Comparison of ENCODE assay signal across 28 cellular contexts in the genomic region with DNA sequence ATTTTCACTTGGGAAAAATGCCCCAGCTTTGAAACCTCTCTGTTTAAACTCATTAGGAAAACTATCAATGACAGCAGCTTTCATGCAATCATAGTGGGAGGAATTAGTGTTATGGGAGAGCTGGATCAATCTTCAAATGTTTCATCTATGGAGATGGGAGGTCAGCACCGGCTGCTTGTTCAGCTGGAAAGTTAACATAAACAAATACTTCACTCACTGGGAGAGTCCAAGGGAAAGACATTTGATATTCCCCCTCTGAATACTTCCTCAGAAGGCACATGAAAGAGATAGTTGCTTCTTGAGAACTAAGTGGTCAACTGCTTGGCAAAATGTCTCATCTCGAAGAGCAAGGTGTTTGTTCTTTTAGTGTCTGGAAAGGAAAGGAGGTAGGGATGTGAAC. TPM values are rescaled to one million over a fixed set of nuclear protein-coding genes. Genes with fewer than 3 reads are reported as not detected.
DNase-seq lines count a peak whose midpoint lies in the region; FAIRE-seq and TF ChIP-seq lines count a peak whose summit lies in the region.
"Had no signal": no experiment of that assay in that cellular context is flagged by ENCODE, and none has a peak within 500 bp of the region (broad histone marks: within the 10 kb centered on the region; RNA-seq: fewer than 3 reads in every experiment).

No MANE protein-coding gene starts in this region.

- H3K27me3 ChIP-seq in astrocyte (ENCODE audit: insufficient read depth, low read length) = no peaks in the 10 kb centered on the region
- peaks cover 8% of the 10 kb centered on the region for H3K27me3 ChIP-seq in transverse colon
- H3K27me3 ChIP-seq in trophoblast cell (ENCODE audit: insufficient read depth, low read length) = no peaks in the 10 kb centered on the region
- H3K27me3 ChIP-seq: breast epithelium had no signal

- WGBS in transverse colon (ENCODE audit: low coverage in 1 of 2), 2 donors = 24 to 61% methylated on average over 2 of the region's 2 CpGs
- no CpG with 5 or more reads among the region's 2 CpGs for WGBS in trophoblast cell (ENCODE audit: extremely low coverage, insufficient coverage, insufficient read length)

- H3K27ac Mint-ChIP-seq in astrocyte (ENCODE audit: unreplicated experiment) = no peak overlapping the region
- H3K27ac Mint-ChIP-seq: activated CD8-positive, alpha-beta T cell treated with anti-CD3 and anti-CD28 coated beads, Interleukin-2, amount 10 ng/mL, durations not matched to agents 7 days and 5 days; CD8-positive, alpha-beta memory T cell; endodermal cell; progenitor cell of endocrine pancreas; T-helper 1 cell treated with Interleukin-12 subunit alpha and Interleukin-12 subunit beta and Interleukin-4 antibody, amounts not matched to agents 30 μg/mL and 1 μg/mL, for 36 hours had no signal

- H3K4me1 Mint-ChIP-seq in astrocyte (ENCODE audit: low read depth, unreplicated experiment) = peaks cover 35% of the 10 kb centered on the region
- H3K4me1 Mint-ChIP-seq: CD8-positive, alpha-beta memory T cell had no signal

- H3K9ac ChIP-seq in astrocyte (ENCODE audit: low read length) (no peak overlapping the region), trophoblast cell (ENCODE audit: low read length) (no peak overlapping the region)

- H3K27ac ChIP-seq in astrocyte (ENCODE audit: low read depth, low read length) (no peak overlapping the region), transverse colon (no peak overlapping the region), trophoblast cell (ENCODE audit: low read depth, low read length) (no peak overlapping the region)
- H3K27ac ChIP-seq: 22Rv1, breast epithelium, sigmoid colon, stomach, tibial artery had no signal

- H3K14ac ChIP-seq in trophoblast cell (ENCODE audit: low read length) = no peak overlapping the region

- H4K8ac ChIP-seq in trophoblast cell (ENCODE audit: low read depth, low read length) = no peak overlapping the region

- no peak overlapping the region for H2BK5ac ChIP-seq in trophoblast cell (ENCODE audit: low read depth, low read length, poor library complexity)

- H3K18ac ChIP-seq in trophoblast cell (ENCODE audit: low read length) = no peak overlapping the region

- H3K9me3 Mint-ChIP-seq in astrocyte (ENCODE audit: unreplicated experiment) = no peaks in the 10 kb centered on the region
- H3K9me3 Mint-ChIP-seq: endodermal cell; T-helper 1 cell treated with Interleukin-12 subunit alpha and Interleukin-12 subunit beta and Interleukin-4 antibody, amounts not matched to agents 30 μg/mL and 1 μg/mL, for 36 hours had no signal

- H2BK12ac ChIP-seq in trophoblast cell (ENCODE audit: low read length) = no peak overlapping the region

- in situ Hi-C loops in transverse colon (cut with MboI; ENCODE audit: low pct_ligation_motif_present in 1 of 4, low pct_unique_long_range_greater_than_20kb in 1 of 4, low sequenced_read_pairs in 3 of 4) = loop anchor here in 1 of 4 donors (25.0 kb wide), 1 partner anchor 500 kb away; no protein-coding TSS in a partner anchor

- H3K4me1 ChIP-seq in astrocyte (ENCODE audit: insufficient read depth, low read length) (no peaks in the 10 kb centered on the region), transverse colon (no peaks in the 10 kb centered on the region), trophoblast cell (ENCODE audit: control insufficient read depth in 1 of 2, insufficient read depth in 2 of 2, low read length in 2 of 2) (no peaks in the 10 kb centered on the region)
- H3K4me1 ChIP-seq: breast epithelium, sigmoid colon, tibial artery had no signal

- H2AK5ac ChIP-seq in trophoblast cell (ENCODE audit: low read length) = no peak overlapping the region

- H2BK120ac ChIP-seq in trophoblast cell (ENCODE audit: insufficient read depth, low read length, poor library complexity) = no peak overlapping the region

- peaks cover 14% of the 10 kb centered on the region for H3K36me3 Mint-ChIP-seq in astrocyte (ENCODE audit: low read depth, unreplicated experiment)
- H3K36me3 Mint-ChIP-seq: CD8-positive, alpha-beta memory T cell had no signal

- H3K79me1 ChIP-seq in trophoblast cell (ENCODE audit: low read length) = no peaks in the 10 kb centered on the region

- peaks cover 41% of the 10 kb centered on the region for H4K20me1 ChIP-seq in astrocyte (ENCODE audit: insufficient read depth, low read length)

- no peak overlapping the region for H4K12ac ChIP-seq in trophoblast cell (ENCODE audit: low read depth, low read length)

- DNase-seq in DMS53 (lab: John Stamatoyannopoulos, UW) (peak; percentile 22), DMS53 treated with DMSO at 0.1 percent for 48 hours (lab: John Stamatoyannopoulos, UW; ENCODE audit: unreplicated experiment) (no peak), astrocyte (ENCODE audit: low read depth) (peak; percentile 69), fibroblast of the aortic adventitia (ENCODE audit: low read depth) (peak; percentile 19), skeletal muscle cell (ENCODE audit: low read depth) (peak; percentile 37), transverse colon (no peak), MV-4-11 (lab: John Stamatoyannopoulos, UW) (no peak), trophoblast cell (no peak)
- DNase-seq: activated CD4-positive, alpha-beta T cell treated with anti-CD3 and anti-CD28 coated beads for 1 hour; activated CD8-positive, alpha-beta T cell treated with anti-CD3 and anti-CD28 coated beads, Interleukin-2, amount 10 ng/mL, durations not matched to agents 7 days and 5 days; activated effector memory CD4-positive, alpha-beta T cell treated with anti-CD3 and anti-CD28 coated beads, Interleukin-2, amount 50 U/mL, for 16 hours; CD8-positive, alpha-beta memory T cell; cortex of kidney; DMS153; endodermal cell; Karpas-422; NCI-H2029 treated with DMSO at 0.1 percent for 48 hours; NCI-H446 treated with DMSO at 0.1 percent for 48 hours; RPMI8226; sigmoid colon; stomach; tibial artery had no signal

- H2AFZ ChIP-seq in astrocyte (ENCODE audit: low read depth, low read length) (no peak overlapping the region), trophoblast cell (ENCODE audit: insufficient read depth, low read length, poor library complexity) (no peak overlapping the region)

- H3K79me2 ChIP-seq in astrocyte (ENCODE audit: insufficient read depth, low read length) (peaks cover 59% of the 10 kb centered on the region), trophoblast cell (ENCODE audit: control insufficient read depth, insufficient read depth, low read length, poor library complexity) (no peaks in the 10 kb centered on the region)

- H3K4me2 ChIP-seq in astrocyte (ENCODE audit: low read length) (peak overlapping the region; percentile 40), trophoblast cell (ENCODE audit: low read length) (no peak overlapping the region)

- TF ChIP-seq POLR2A in transverse colon (IDR thresholded peaks at IDR 0.05) = no peak

- no peak overlapping the region for H4K91ac ChIP-seq in trophoblast cell (ENCODE audit: low read depth, low read length)

- H3K27me3 Mint-ChIP-seq in astrocyte (ENCODE audit: low read depth, unreplicated experiment) = no peaks in the 10 kb centered on the region

- peaks cover 53% of the 10 kb centered on the region for H3K36me3 ChIP-seq in astrocyte (ENCODE audit: insufficient read depth, low read length)
- H3K36me3 ChIP-seq in transverse colon = no peaks in the 10 kb centered on the region
- H3K36me3 ChIP-seq in trophoblast cell (ENCODE audit: control insufficient read depth in 1 of 2, insufficient read depth in 2 of 2, low read length in 2 of 2) = no peaks in the 10 kb centered on the region
- H3K36me3 ChIP-seq: breast epithelium, sigmoid colon, stomach, tibial artery had no signal

- H3K23ac ChIP-seq in trophoblast cell (ENCODE audit: low read length) = no peak overlapping the region

- no peaks in the 10 kb centered on the region for H3K9me3 ChIP-seq in astrocyte (ENCODE audit: insufficient read depth, low read depth, low read length)
- H3K9me3 ChIP-seq in transverse colon = no peaks in the 10 kb centered on the region
- H3K9me3 ChIP-seq in trophoblast cell (ENCODE audit: insufficient read depth, low read depth, low read length) = no peaks in the 10 kb centered on the region
- H3K9me3 ChIP-seq: breast epithelium, sigmoid colon, stomach, tibial artery had no signal

- H3K4me3 Mint-ChIP-seq in astrocyte (ENCODE audit: unreplicated experiment) = no peak overlapping the region
- H3K4me3 Mint-ChIP-seq: activated CD8-positive, alpha-beta T cell treated with anti-CD3 and anti-CD28 coated beads, Interleukin-2, amount 10 ng/mL, durations not matched to agents 7 days and 5 days; CD8-positive, alpha-beta memory T cell; endodermal cell; T-helper 1 cell treated with Interleukin-12 subunit alpha and Interleukin-12 subunit beta and Interleukin-4 antibody, amounts not matched to agents 30 μg/mL and 1 μg/mL, for 36 hours had no signal

- intact Hi-C loops in transverse colon (cut with DNase I; ENCODE audit: low total_unique reads) = no loop called here

- no peak for TF ChIP-seq CTCF in astrocyte (IDR thresholded peaks at IDR 0.05; ENCODE audit: insufficient read depth, low read depth, low read length)
- no peak for TF ChIP-seq CTCF in fibroblast of the aortic adventitia (IDR thresholded peaks at IDR 0.05; ENCODE audit: insufficient read depth, low read length)
- TF ChIP-seq CTCF in transverse colon (IDR thresholded peaks at IDR 0.05) = no peak

- TF ChIP-seq EP300 in transverse colon (IDR thresholded peaks at IDR 0.05; ENCODE audit: low read depth) = no peak

- H3K4me3 ChIP-seq in astrocyte (ENCODE audit: insufficient read depth, low read depth, low read length) (no peak overlapping the region), fibroblast of the aortic adventitia (ENCODE audit: low read depth, low read length) (no peak overlapping the region), skeletal muscle cell (ENCODE audit: low read depth, low read length) (no peak overlapping the region), transverse colon (no peak overlapping the region), trophoblast cell (ENCODE audit: low read depth, low read length) (no peak overlapping the region)
- H3K4me3 ChIP-seq: breast epithelium, lung, sigmoid colon, stomach, tibial artery had no signal

- no peak for FAIRE-seq in astrocyte (lab: Jason Lieb, UNC)
- FAIRE-seq: H1 had no signal

- H3K4ac ChIP-seq in trophoblast cell (ENCODE audit: low read depth, low read length) = no peak overlapping the region

RNA-seq across cellular contexts. Expression of a gene that starts 7.3 kb away (rescaled TPM):
- total RNA-seq in astrocyte (51.1 and 61.6 TPM in 2 replicates), fibroblast of the aortic adventitia (ENCODE audit: low replicate concordance) (0.74 and 25.2 TPM in 2 replicates), transverse colon (1 to 10 TPM in 1 of 4 donors, under 1 TPM in 2, not detected in 1; 0.27 to 3.6 (median 0.32) TPM)
- 1.6 TPM in 2 replicates for polyA plus RNA-seq in trophoblast cell (2013)
- total RNA-seq: activated CD8-positive, alpha-beta T cell treated with anti-CD3 and anti-CD28 coated beads, Interleukin-2, amount 10 ng/mL, durations not matched to agents 7 days and 5 days; CD8-positive, alpha-beta memory T cell had no signal
- polyA plus RNA-seq: CD8-positive, alpha-beta memory T cell had no signal

Comparison
In these comparisons a context has a peak if more than half of its experiments do, and no peak if none do; other contexts are left out.
1. DNase-seq: peak in DMS53 (single experiment), astrocyte (single experiment), fibroblast of the aortic adventitia (single experiment) and skeletal muscle cell (single experiment); none in DMS53 treated with DMSO at 0.1 percent for 48 hours (single experiment), transverse colon (single experiment), MV-4-11 (single experiment) and trophoblast cell (0 of 2).